8 cellular contexts compared by ENCODE assay signal in the genomic region with DNA sequence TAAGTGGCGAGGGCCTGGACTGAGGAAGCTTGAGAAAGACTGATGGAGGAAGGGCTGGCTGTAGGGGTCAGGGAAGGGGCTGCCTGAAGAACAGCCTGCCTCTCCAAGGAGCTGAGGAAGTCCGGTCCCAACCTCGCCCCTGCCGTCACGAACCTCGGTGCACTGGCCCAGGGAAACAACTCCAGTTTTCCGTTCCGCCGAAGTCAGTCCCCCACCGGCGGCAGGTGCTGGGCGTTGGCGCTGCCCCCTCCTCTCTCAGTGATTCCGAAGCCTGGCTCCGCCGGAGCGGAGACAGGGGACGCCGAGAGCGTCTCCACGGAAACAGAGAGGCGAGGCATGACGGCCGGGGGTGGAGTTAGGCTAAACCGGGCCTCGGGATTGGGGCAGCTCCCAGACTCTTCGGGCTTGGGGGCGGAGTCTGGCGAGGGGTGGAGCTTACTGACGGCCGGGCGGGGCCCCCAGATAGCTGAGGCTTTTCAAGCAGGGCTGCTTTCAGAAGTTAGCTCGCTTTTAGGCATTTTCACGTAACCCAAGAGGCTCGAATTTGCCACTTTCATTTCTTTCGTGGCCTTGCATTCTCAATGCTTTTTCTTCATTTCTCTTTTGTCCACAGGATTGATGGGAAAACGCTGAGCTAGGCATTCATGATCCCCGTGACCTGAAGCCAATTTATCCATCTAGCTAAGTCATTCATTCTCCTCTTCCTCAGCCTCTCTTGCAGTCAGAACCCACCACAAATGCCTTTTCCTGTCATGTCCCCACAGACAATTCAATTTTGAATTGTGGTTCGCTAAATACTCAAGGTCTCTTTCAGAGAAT. TPM values are rescaled to one million over a fixed set of nuclear protein-coding genes. Genes with fewer than 3 reads are reported as not detected.
DNase-seq lines count a peak whose midpoint lies in the region; ATAC-seq and TF ChIP-seq lines count a peak whose summit lies in the region.

Gene TTC29 (minus strand): TSS at position 309 of the 819 bp plus-strand sequence. CDS start 5,969 bp downstream, outside the sequence.

- H3K4me1 Mint-ChIP-seq in progenitor cell of endocrine pancreas (ENCODE audit: low read depth): peaks cover 26% of the 10 kb centered on the region

- peak within 1 kb of the TSS; percentile 47 for H3K27ac Mint-ChIP-seq in progenitor cell of endocrine pancreas

- no peaks in the 10 kb centered on the region for H3K9me3 ChIP-seq in upper lobe of right lung

- no peaks in the 10 kb centered on the region for H3K9me3 Mint-ChIP-seq in progenitor cell of endocrine pancreas (ENCODE audit: low read depth)

- H3K27ac ChIP-seq in upper lobe of right lung: no peak within 1 kb of the TSS

- TF ChIP-seq CTCF in progenitor cell of endocrine pancreas (IDR thresholded peaks at IDR 0.05; ENCODE audit: unreplicated experiment) (no peak), upper lobe of right lung (IDR thresholded peaks at IDR 0.05) (no peak)

- peaks cover 19% of the 10 kb centered on the region for H3K4me1 ChIP-seq in upper lobe of right lung

- H3K27me3 ChIP-seq in upper lobe of right lung: peaks cover 22% of the 10 kb centered on the region

- intact Hi-C loops in left ventricle myocardium superior (cut with micrococcal nuclease) (no loop called here), upper lobe of right lung (cut with DNase I) (no loop called here)

- H3K4me3 ChIP-seq in GM08714 (ENCODE audit: low read length): peak within 1 kb of the TSS; percentile 55; the same call in 1 of the 2 replicates
- H3K4me3 ChIP-seq in upper lobe of right lung: peak within 1 kb of the TSS; percentile 57

- no peaks in the 10 kb centered on the region for H3K36me3 ChIP-seq in upper lobe of right lung

- H3K27me3 Mint-ChIP-seq in progenitor cell of endocrine pancreas: peaks cover 22% of the 10 kb centered on the region

- DNase-seq in NCI-H1092 (lab: John Stamatoyannopoulos, UW) (peak; percentile 84), T-helper 1 cell (peak; percentile 56 to 78 (median 72)), amygdala (lab: John Stamatoyannopoulos, UW) (peak in 55 of 56 donors; percentile 22 to 89 (median 71)), left ventricle myocardium superior (peak; percentile 93), progenitor cell of endocrine pancreas (ENCODE audit: low spot score, unreplicated experiment) (peak; percentile 87), upper lobe of right lung (peak; percentile 95)

- ATAC-seq in HG02588 (IDR thresholded peaks at IDR 0.05; ENCODE audit: unreplicated experiment) (peak; percentile 100), left ventricle myocardium superior (peak; percentile 100), upper lobe of right lung (peak; percentile 100)

- no peaks in the 10 kb centered on the region for H3K36me3 Mint-ChIP-seq in progenitor cell of endocrine pancreas (ENCODE audit: insufficient read depth)

- peak within 1 kb of the TSS; percentile 78 for H3K4me3 Mint-ChIP-seq in progenitor cell of endocrine pancreas (ENCODE audit: low read depth)

RNA-seq across cellular contexts. Expression of gene TTC29, which starts in this region (rescaled TPM):
- total RNA-seq in left ventricle myocardium superior (not detected), progenitor cell of endocrine pancreas (3.1 and 3.8 TPM in 2 replicates), upper lobe of right lung (not detected)

Comparison
In these comparisons a context has a peak if more than half of its experiments do, and no peak if none do; other contexts are left out.
1. Peak in DNase-seq and ATAC-seq in left ventricle myocardium superior; RNA of the gene not detected or under 1 TPM.
2. Peak in DNase-seq, ATAC-seq and H3K4me3 ChIP-seq in upper lobe of right lung; RNA of the gene not detected or under 1 TPM.